Comparison of ENCODE assay signal across 8 cellular contexts in the genomic region with DNA sequence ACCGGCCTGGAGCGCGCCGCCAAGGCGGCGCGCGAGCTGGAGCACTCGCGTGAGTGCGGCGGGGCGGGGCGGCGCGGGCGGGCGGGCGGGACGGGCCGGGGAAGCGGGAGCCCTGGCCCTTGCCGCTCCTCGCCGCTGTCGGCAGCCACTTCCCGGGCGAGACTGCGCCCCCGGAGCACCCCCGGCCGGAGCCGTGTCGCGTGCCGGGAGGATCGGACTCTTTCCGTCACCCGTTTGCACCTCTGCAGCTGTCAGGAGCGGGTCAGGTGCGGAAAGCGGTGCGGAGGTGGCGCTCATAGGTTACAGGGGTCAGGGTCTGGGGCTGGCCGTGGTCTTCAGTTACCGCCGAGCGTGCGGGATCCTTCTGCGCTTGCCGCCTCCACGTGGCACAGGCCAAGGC. TPM values are rescaled to one million over a fixed set of nuclear protein-coding genes. Genes with fewer than 3 reads are reported as not detected.
A peak's percentile ranks its signal among the peaks of the same experiment; 100 is the strongest.
DNase-seq lines count a peak whose midpoint lies in the region; ATAC-seq and TF ChIP-seq lines count a peak whose summit lies in the region.
"Not testable (repeated sequence)": the region's sequence is repeated elsewhere in the genome, so short reads cannot be mapped to it uniquely, and the experiment has no call there.

No MANE protein-coding gene starts in this region.

- H3K9ac ChIP-seq in rectal smooth muscle tissue (ENCODE audit: low read length): not testable (repeated sequence)

- H3K36me3 Mint-ChIP-seq in endothelial cell (ENCODE audit: low read depth, unreplicated experiment): not testable (repeated sequence)

- TF ChIP-seq POLR2A in uterus (IDR thresholded peaks at IDR 0.05): not testable (repeated sequence)

- not testable (repeated sequence) for H3K9me3 Mint-ChIP-seq in endothelial cell (ENCODE audit: unreplicated experiment)

- H3K4me1 Mint-ChIP-seq in endothelial cell (ENCODE audit: unreplicated experiment): not testable (repeated sequence)

- intact Hi-C loops in uterus (cut with DNase I; ENCODE audit: low total_unique reads): not testable (repeated sequence)

- not testable (repeated sequence) for TF ChIP-seq CTCF in endothelial cell (IDR thresholded peaks at IDR 0.05; ENCODE audit: unreplicated experiment); uterus (IDR thresholded peaks at IDR 0.05)

- peaks cover 28% of the 10 kb centered on the region for H3K36me3 ChIP-seq in SJSA1
- H3K36me3 ChIP-seq in rectal smooth muscle tissue (ENCODE audit: control insufficient read depth, insufficient read depth, low read length); uterus: not testable (repeated sequence)

- not testable (repeated sequence) for H3K27me3 ChIP-seq in SJSA1 (replicated peaks); rectal smooth muscle tissue (ENCODE audit: control insufficient read depth, insufficient read depth, low read length); uterus

- H3K27ac ChIP-seq in SJSA1; rectal smooth muscle tissue (ENCODE audit: low read depth, low read length); uterus: not testable (repeated sequence)

- ATAC-seq in GM18502 (IDR thresholded peaks at IDR 0.05; ENCODE audit: poor library complexity, unreplicated experiment) (peak; percentile 12), HG03175 (IDR thresholded peaks at IDR 0.05; ENCODE audit: unreplicated experiment) (peak; percentile 18), left lobe of liver (peak; percentile 1)

- not testable (repeated sequence) for H3K27me3 Mint-ChIP-seq in endothelial cell (ENCODE audit: unreplicated experiment)

- peak overlapping the region; percentile 81 for H3K4me3 Mint-ChIP-seq in endothelial cell (ENCODE audit: unreplicated experiment)

- H3K4me1 ChIP-seq in SJSA1 (replicated peaks); rectal smooth muscle tissue (ENCODE audit: control insufficient read depth, insufficient read depth, low read length); uterus: not testable (repeated sequence)

- DNase-seq in SJSA1 (ENCODE audit: low read depth in 1 of 2, low spot score in 2 of 2): peak in 1 of 2 experiments; percentile 22
- DNase-seq in activated effector memory CD4-positive, alpha-beta T cell treated with Interleukin-2 at 50 U/mL for 16 hours: peak; percentile 11
- not testable (repeated sequence) for DNase-seq in endothelial cell (ENCODE audit: low spot score); left lobe of liver (ENCODE audit: low spot score); uterus

- H3K4me3 ChIP-seq in SJSA1: peak overlapping the region; percentile 92
- peak overlapping the region; percentile 54 for H3K4me3 ChIP-seq in rectal smooth muscle tissue (ENCODE audit: low read length)
- peak overlapping the region; percentile 69 to 78 for H3K4me3 ChIP-seq in uterus

- H3K9me3 ChIP-seq in SJSA1 (replicated peaks); uterus: not testable (repeated sequence)

- H3K27ac Mint-ChIP-seq in endothelial cell (ENCODE audit: unreplicated experiment): not testable (repeated sequence)

RNA-seq across cellular contexts. Expression of a gene that starts 0.5 kb away (rescaled TPM):
- 32.7 and 51.6 TPM in 2 replicates for total RNA-seq in SJSA1 (2014; rRNA removed; shearing (Covaris generic))
- total RNA-seq in endothelial cell (ENCODE audit: unreplicated experiment): 30.4 TPM
- 16.3 TPM for total RNA-seq in left lobe of liver
- 10 to 100 TPM in 3 of 4 donors, 1 to 10 TPM in 1; 1.8 to 14.8 (median 11.7) TPM for total RNA-seq in uterus

RNA-seq across cellular contexts. Expression of a gene that starts 28.0 kb away (rescaled TPM):
- 0.31 and 0.47 TPM in 2 replicates for total RNA-seq in SJSA1 (2014; rRNA removed; shearing (Covaris generic))
- total RNA-seq in endothelial cell (ENCODE audit: unreplicated experiment) (6.6 TPM), left lobe of liver (0.98 TPM), uterus (10 to 100 TPM in 1 of 4 donors, 1 to 10 TPM in 1, not detected in 2; 9.4 to 16.3 TPM)

RNA-seq across cellular contexts. Expression of a gene that starts 40.9 kb away (rescaled TPM):
- total RNA-seq in SJSA1 (2014; rRNA removed; shearing (Covaris generic)): 24.0 and 33.8 TPM in 2 replicates
- 27.2 TPM for total RNA-seq in endothelial cell (ENCODE audit: unreplicated experiment)
- total RNA-seq in left lobe of liver: 16.0 TPM
- total RNA-seq in uterus: 10 to 100 TPM in 3 of 4 donors, 1 to 10 TPM in 1; 2.1 to 20.5 (median 17.8) TPM
